In the genomic region with DNA sequence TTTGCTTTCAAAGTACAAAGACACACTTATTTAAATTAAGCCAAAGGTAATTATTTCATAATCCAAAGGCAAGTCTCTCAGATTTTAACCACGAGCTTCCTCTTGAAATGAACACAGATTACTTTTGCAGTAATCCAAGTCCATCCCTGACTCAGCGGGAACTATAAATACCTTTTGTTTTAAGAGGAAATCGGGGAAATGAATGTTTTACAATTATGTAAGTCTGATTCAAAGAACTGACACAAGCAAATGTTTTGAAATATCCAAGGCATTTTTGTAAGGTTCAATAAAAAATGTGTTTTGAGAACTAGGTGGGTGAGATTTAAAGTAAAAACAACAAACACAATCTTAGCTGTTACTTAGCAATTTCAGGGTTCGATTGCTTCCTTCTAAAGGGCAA, we compare ENCODE assay signal across 10 cellular contexts.
A peak's percentile ranks its signal among the peaks of the same experiment; 100 is the strongest.
DNase-seq lines count a peak whose midpoint lies in the region; TF ChIP-seq lines count a peak whose summit lies in the region.
"Had no signal": no experiment of that assay in that cellular context is flagged by ENCODE, and none has a peak within 500 bp of the region (broad histone marks: within the 10 kb centered on the region; RNA-seq: fewer than 3 reads in every experiment).

No MANE protein-coding gene starts in this region.

- no peak for TF ChIP-seq POLR2A in tibial nerve (IDR thresholded peaks at IDR 0.05)

- H3K4me3 Mint-ChIP-seq in activated naive CD4-positive, alpha-beta T cell treated with anti-CD3 and anti-CD28 coated beads, Interleukin-2, amount 10 ng/mL, durations not matched to agents 7 days and 5 days: no peak overlapping the region
- no peak overlapping the region for H3K4me3 Mint-ChIP-seq in type B pancreatic cell

- H3K9me3 Mint-ChIP-seq in activated naive CD4-positive, alpha-beta T cell treated with anti-CD3 and anti-CD28 coated beads, Interleukin-2, amount 10 ng/mL, durations not matched to agents 7 days and 5 days: no peaks in the 10 kb centered on the region
- H3K9me3 Mint-ChIP-seq in type B pancreatic cell: no peaks in the 10 kb centered on the region
- H3K9me3 Mint-ChIP-seq: immature natural killer cell had no signal

- peaks cover 14% of the 10 kb centered on the region for H3K36me3 Mint-ChIP-seq in activated naive CD4-positive, alpha-beta T cell treated with anti-CD3 and anti-CD28 coated beads, Interleukin-2, amount 10 ng/mL, durations not matched to agents 7 days and 5 days
- H3K36me3 Mint-ChIP-seq in type B pancreatic cell: no peaks in the 10 kb centered on the region

- no peak for TF ChIP-seq CTCF in tibial nerve (IDR thresholded peaks at IDR 0.05)
- TF ChIP-seq CTCF in type B pancreatic cell (conservative IDR thresholded peaks at IDR 0.05): no peak

- no peaks in the 10 kb centered on the region for H3K9me3 ChIP-seq in adipocyte (ENCODE audit: control insufficient read depth, low read length)
- no peaks in the 10 kb centered on the region for H3K9me3 ChIP-seq in iPS-15b (ENCODE audit: control insufficient read depth, insufficient read depth, low read length)
- no peaks in the 10 kb centered on the region for H3K9me3 ChIP-seq in tibial nerve

- H3K4me1 ChIP-seq in adipocyte (ENCODE audit: control insufficient read depth, insufficient read depth, low read length) (peaks cover 22% of the 10 kb centered on the region), iPS-15b (ENCODE audit: control insufficient read depth, insufficient read depth, low read length) (peaks cover 9% of the 10 kb centered on the region), tibial nerve (peaks cover 0 to 24% (median 5%) of the 10 kb centered on the region in 4 donors)

- H3K27ac ChIP-seq in tibial nerve: peak overlapping the region in 3 of 4 donors; percentile 53 to 76 (median 71)

- 10 to 11% methylated on average over 4 of the region's 4 CpGs for WGBS in tibial nerve, 2 donors

- no peaks in the 10 kb centered on the region for H3K27me3 Mint-ChIP-seq in activated naive CD4-positive, alpha-beta T cell treated with anti-CD3 and anti-CD28 coated beads, Interleukin-2, amount 10 ng/mL, durations not matched to agents 7 days and 5 days
- no peaks in the 10 kb centered on the region for H3K27me3 Mint-ChIP-seq in type B pancreatic cell

- peak overlapping the region; percentile 77 for H3K9ac ChIP-seq in adipocyte (ENCODE audit: low read length)
- peak overlapping the region; percentile 17 for H3K9ac ChIP-seq in iPS-15b (ENCODE audit: low read depth, low read length)

- peaks cover 3% of the 10 kb centered on the region for H3K36me3 ChIP-seq in adipocyte (ENCODE audit: control insufficient read depth, insufficient read depth, low read length, severe bottlenecking)
- H3K36me3 ChIP-seq in iPS-15b (ENCODE audit: control insufficient read depth, insufficient read depth, low read length): no peaks in the 10 kb centered on the region
- H3K36me3 ChIP-seq in tibial nerve: peaks cover 0 to 3% (median 0%) of the 10 kb centered on the region in 3 donors

- peak in 1 of 2 donors; percentile 60 for TF ChIP-seq EP300 in tibial nerve (IDR thresholded peaks at IDR 0.05)

- H3K4me3 ChIP-seq in adipocyte (ENCODE audit: low read length) (peak overlapping the region; percentile 77), iPS-15b (ENCODE audit: low read depth, low read length) (no peak overlapping the region), tibial nerve (peak overlapping the region in 2 of 4 donors; percentile 6 to 18)

- peaks cover 24% of the 10 kb centered on the region for H3K4me1 Mint-ChIP-seq in activated naive CD4-positive, alpha-beta T cell treated with anti-CD3 and anti-CD28 coated beads, Interleukin-2, amount 10 ng/mL, durations not matched to agents 7 days and 5 days
- peaks cover 4% of the 10 kb centered on the region for H3K4me1 Mint-ChIP-seq in type B pancreatic cell (ENCODE audit: unreplicated experiment)

- DNase-seq in activated naive CD4-positive, alpha-beta T cell treated with anti-CD3 and anti-CD28 coated beads, Interleukin-2, amount 10 ng/mL, durations not matched to agents 7 days and 5 days: no peak
- DNase-seq in activated naive CD4-positive, alpha-beta T cell treated with Interleukin-2 at 50 U/mL for 16 hours: no peak
- DNase-seq in adipocyte (ENCODE audit: low read depth) (peak; percentile 76), tibial nerve (ENCODE audit: low spot score in 2 of 2) (no peak), type B pancreatic cell (ENCODE audit: extremely low spot score, unreplicated experiment) (no peak), HuH-7 (ENCODE audit: low spot score) (no peak)
- DNase-seq in central memory CD4-positive, alpha-beta T cell: no peak
- DNase-seq: activated effector memory CD4-positive, alpha-beta T cell treated with anti-CD3 and anti-CD28 coated beads, Interleukin-2, amount 50 U/mL, for 16 hours; immature natural killer cell had no signal

- H3K27me3 ChIP-seq in adipocyte (replicated peaks; ENCODE audit: control insufficient read depth, insufficient read depth, low read length) (no peaks in the 10 kb centered on the region), iPS-15b (ENCODE audit: control insufficient read depth, insufficient read depth, low read length) (no peaks in the 10 kb centered on the region), tibial nerve (no peaks in the 10 kb centered on the region)

- peak overlapping the region; percentile 66 for H3K27ac Mint-ChIP-seq in activated naive CD4-positive, alpha-beta T cell treated with anti-CD3 and anti-CD28 coated beads, Interleukin-2, amount 10 ng/mL, durations not matched to agents 7 days and 5 days
- H3K27ac Mint-ChIP-seq in type B pancreatic cell: no peak overlapping the region

- CTCF ChIA-PET in activated naive CD4-positive, alpha-beta T cell treated with anti-CD3 and anti-CD28 coated beads, Interleukin-2, amount 10 ng/mL, durations not matched to agents 7 days and 5 days (lab: Charles Lee): no interaction called here
